Comparison of ENCODE assay signal across 11 cellular contexts in the genomic region with DNA sequence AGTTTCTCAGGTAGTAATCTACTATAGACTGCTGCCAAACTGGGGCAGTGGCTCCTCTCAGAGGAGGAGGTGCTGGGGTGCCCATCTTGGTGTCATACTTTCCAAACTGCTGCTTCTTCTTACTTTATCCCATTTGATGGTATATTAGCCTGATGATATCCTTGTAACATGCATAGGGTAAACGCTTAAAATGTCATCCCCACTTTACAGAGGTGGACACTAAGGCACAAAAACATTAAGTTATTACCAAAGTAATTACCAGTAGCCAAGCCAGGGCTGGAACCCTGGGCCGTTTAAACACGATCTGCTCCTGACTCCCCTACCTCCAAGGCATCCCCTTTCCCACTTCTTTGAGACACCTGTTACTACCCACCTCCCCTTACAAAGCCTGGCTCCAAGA. TPM values are rescaled to one million over a fixed set of nuclear protein-coding genes. Genes with fewer than 3 reads are reported as not detected.
DNase-seq lines count a peak whose midpoint lies in the region; ATAC-seq, FAIRE-seq and TF ChIP-seq lines count a peak whose summit lies in the region.
"Had no signal": no experiment of that assay in that cellular context is flagged by ENCODE, and none has a peak within 500 bp of the region (broad histone marks: within the 10 kb centered on the region; RNA-seq: fewer than 3 reads in every experiment).

No MANE protein-coding gene starts in this region.

- H3K27me3 ChIP-seq in Karpas-422 (ENCODE audit: low read length): no peaks in the 10 kb centered on the region
- H3K27me3 ChIP-seq in K562 (ENCODE audit: control insufficient read depth in 2 of 2, insufficient read depth in 2 of 2, low read length in 2 of 2): no peaks in the 10 kb centered on the region

- H3K36me3 ChIP-seq in Karpas-422 (ENCODE audit: insufficient read depth, low read length): no peaks in the 10 kb centered on the region
- no peaks in the 10 kb centered on the region for H3K36me3 ChIP-seq in K562 (ENCODE audit: control insufficient read depth, insufficient read depth, low read length)
- H3K36me3 ChIP-seq: esophagus muscularis mucosa, prostate gland, tibial artery had no signal

- TF ChIP-seq EP300 in K562 (IDR thresholded peaks at IDR 0.05; ENCODE audit: low read length): no peak

- FAIRE-seq in K562 (lab: Jason Lieb, UNC): no peak

- peaks cover 16% of the 10 kb centered on the region for H3K4me1 ChIP-seq in Karpas-422 (ENCODE audit: low read length)
- peaks cover 0 to 11% of the 10 kb centered on the region in 2 experiments; a peak in 3 of 5 replicates for H3K4me1 ChIP-seq in K562 (replicated peaks in 1 of 2; ENCODE audit: control insufficient read depth in 2 of 2, insufficient read depth in 2 of 2, low read length in 2 of 2)
- H3K4me1 ChIP-seq: prostate gland had no signal

- H3K79me2 ChIP-seq in Karpas-422 (ENCODE audit: low read length) (no peaks in the 10 kb centered on the region), K562 (ENCODE audit: control insufficient read depth, insufficient read depth, low read length) (no peaks in the 10 kb centered on the region)

- intact Hi-C loops in Calu3 (cut with micrococcal nuclease; ENCODE audit: unreplicated experiment) (no loop called here), K562 (cut with micrococcal nuclease) (no loop called here), natural killer cell (cut with micrococcal nuclease) (no loop called here)

- no peak overlapping the region for H3K27ac ChIP-seq in Karpas-422 (ENCODE audit: low read length)
- no peak overlapping the region for H3K27ac ChIP-seq in K562 (ENCODE audit: extremely low read depth, low read depth, low read length)
- H3K27ac ChIP-seq: esophagus muscularis mucosa, prostate gland, tibial artery had no signal

- peak overlapping the region; percentile 69; the same call in 1 of the 2 replicates for H2AFZ ChIP-seq in Karpas-422 (ENCODE audit: low read length)
- H2AFZ ChIP-seq in K562 (ENCODE audit: low read depth, low read length): peak overlapping the region; percentile 98

- CTCF ChIA-PET in Calu3 (lab: Charles Lee) (no interaction called here), K562 (lab: Yijun Ruan, JAX; ENCODE audit: low intra/inter-chr PET ratio) (no interaction called here)

- H3K4me1 Mint-ChIP-seq in Calu3 (ENCODE audit: low read depth, unreplicated experiment) (peaks cover 9% of the 10 kb centered on the region), natural killer cell (peaks cover 4 to 12% of the 10 kb centered on the region in 2 donors)

- peak overlapping the region; percentile 50; the same call in 1 of the 2 replicates for H3K9ac ChIP-seq in Karpas-422 (ENCODE audit: low read length)
- peak overlapping the region; percentile 59 to 91; a peak in 3 of 4 replicates for H3K9ac ChIP-seq in K562 (ENCODE audit: insufficient read depth in 1 of 2, low read depth in 2 of 2, low read length in 2 of 2)

- H3K4me3 ChIP-seq in Karpas-422 (ENCODE audit: low read length) (peak overlapping the region; percentile 61), K562 (no peak overlapping the region)

- TF ChIP-seq CTCF in Calu3 (IDR thresholded peaks at IDR 0.05; ENCODE audit: unreplicated experiment) (no peak), K562 (IDR thresholded peaks at IDR 0.05 in 2 of 3, conservative IDR thresholded peaks at IDR 0.05 in 1 of 3; ENCODE audit: insufficient read depth in 2 of 3, low read depth in 1 of 3, low read length in 3 of 3) (no peak), natural killer cell (IDR thresholded peaks at IDR 0.05) (no peak)

- peak overlapping the region; percentile 73 for H3K4me2 ChIP-seq in Karpas-422 (ENCODE audit: low read depth, low read length, poor library complexity, severe bottlenecking)
- peak overlapping the region; percentile 96 for H3K4me2 ChIP-seq in K562 (ENCODE audit: insufficient read depth, low read length)

- H3K36me3 Mint-ChIP-seq in Calu3 (ENCODE audit: insufficient read depth, unreplicated experiment) (peaks cover 9% of the 10 kb centered on the region), natural killer cell (no peaks in the 10 kb centered on the region)

- H3K27me3 Mint-ChIP-seq in Calu3 (ENCODE audit: unreplicated experiment) (peaks cover 88% of the 10 kb centered on the region), natural killer cell (ENCODE audit: low read depth in 2 of 2) (peaks cover 36 to 38% of the 10 kb centered on the region in 2 donors)

- 62% methylated on average over 3 of the region's 3 CpGs for WGBS in K562 (ENCODE audit: insufficient coverage, low coverage, missing lambda C conversion rate)

- no peaks in the 10 kb centered on the region for H3K9me1 ChIP-seq in K562 (ENCODE audit: control insufficient read depth, insufficient read depth, low read length)

- H3K4me3 Mint-ChIP-seq in Calu3 (ENCODE audit: low read depth, unreplicated experiment): peak overlapping the region; percentile 81
- H3K4me3 Mint-ChIP-seq in natural killer cell: peak overlapping the region; percentile 77

- DNase-seq in Calu3: no peak
- no peak for DNase-seq in Karpas-422
- DNase-seq in K562 (ENCODE audit: extremely low read depth in 1 of 4, low spot score in 3 of 4): no peak
- DNase-seq in natural killer cell: no peak
- no peak for DNase-seq in NCI-H1092 treated with DMSO at 0.1 percent for 48 hours (lab: John Stamatoyannopoulos, UW)
- no peak for DNase-seq in SW 1271 (lab: John Stamatoyannopoulos, UW)
- DNase-seq in NCI-H524 (lab: John Stamatoyannopoulos, UW): no peak

- no peaks in the 10 kb centered on the region for H3K9me2 ChIP-seq in Karpas-422 (replicated peaks; ENCODE audit: insufficient read depth, low read length)

- no peak for ATAC-seq in K562
- no peak for ATAC-seq in natural killer cell
- no peak for ATAC-seq in GM18867 (IDR thresholded peaks at IDR 0.05; ENCODE audit: unreplicated experiment)

- BruUV-seq in Calu3 (replicated peaks; lab: Mats Ljungman, UMichigan): no TSS peak
- no TSS peak for BruUV-seq in K562 (replicated peaks; lab: Mats Ljungman, UMichigan)

- POLR2A ChIA-PET in K562 (lab: Yijun Ruan, JAX): no interaction called here

- in situ Hi-C loops in K562 (cut with MboI): no loop called here

- H4K20me1 ChIP-seq in Karpas-422 (ENCODE audit: insufficient read depth, low read depth, low read length) (no peaks in the 10 kb centered on the region), K562 (replicated peaks; ENCODE audit: control insufficient read depth, insufficient read depth, low read length) (no peaks in the 10 kb centered on the region)

- H3K27ac Mint-ChIP-seq in Calu3 (ENCODE audit: unreplicated experiment): no peak overlapping the region
- no peak overlapping the region for H3K27ac Mint-ChIP-seq in natural killer cell

- no peaks in the 10 kb centered on the region for H3K9me3 ChIP-seq in Karpas-422 (ENCODE audit: low read length)
- no peaks in the 10 kb centered on the region for H3K9me3 ChIP-seq in K562 (replicated peaks; ENCODE audit: control insufficient read depth, insufficient read depth, low read depth, low read length)
- H3K9me3 ChIP-seq: esophagus muscularis mucosa, prostate gland, tibial artery had no signal

- no peak for TF ChIP-seq POLR2A in K562 (conservative IDR thresholded peaks at IDR 0.05)

- H3K9me3 Mint-ChIP-seq in Calu3 (ENCODE audit: low read depth, unreplicated experiment) (no peaks in the 10 kb centered on the region), natural killer cell (no peaks in the 10 kb centered on the region)

- TF ChIP-seq RAD21 in K562 (CRISPR knock-in tag; conservative IDR thresholded peaks at IDR 0.05 in 1 of 2, IDR thresholded peaks at IDR 0.05 in 1 of 2): no peak

RNA-seq across cellular contexts. Expression of a gene that starts 37.8 kb away (rescaled TPM):
- total RNA-seq in Calu3 (2022) (81.6 and 85.9 TPM in 2 replicates), K562 (2014; rRNA removed) (20.8 TPM in 2 replicates), K562 (2014; rRNA removed; fragmentation: Illumina TruSeq; extraction: Trizol) (54.1 and 59.2 TPM in 2 replicates), K562 (2015; rRNA removed; fragmentation: Illumina TruSeq; extraction: Trizol) (44.7 and 44.8 TPM in 2 replicates), K562 (2021) (95.7 and 109 TPM in 2 replicates), natural killer cell (10 to 100 TPM; 53.2 to 61.1 (median 59.9) TPM)
- 45.2 and 56.4 TPM in 2 replicates for total RNA-seq in Karpas-422 (2014; rRNA removed; shearing (Covaris generic); ENCODE audit: low replicate concordance)
- 26.4 and 69.6 TPM in 2 replicates for total RNA-seq in K562 (2011; cell fraction: chromatin; rRNA removed; ENCODE audit: low replicate concordance)
- total RNA-seq in K562 (2011; cell fraction: nucleolus; rRNA removed): 19.0 and 20.7 TPM in 2 replicates
- 45.6 and 81.2 TPM in 2 replicates for total RNA-seq in K562 (2011; cell fraction: nucleoplasm; rRNA removed)
- polyA plus RNA-seq in K562 (2011; rRNA removed) (48.1 and 61.2 TPM in 2 replicates), K562 (2014; fragmentation: Illumina TruSeq; extraction: Trizol) (90.0 and 97.7 TPM in 2 replicates), K562 (2014; fragmentation: Nextera tagmentation; extraction: Ambion mirVana) (10 to 100 TPM; 23.4 to 25.2 TPM), K562 (2014; rRNA removed) (35.4 and 42.8 TPM in 2 replicates)
- polyA plus RNA-seq in K562 (2011; cell fraction: cytosol; rRNA removed): 29.2 and 61.7 TPM in 2 replicates
- polyA plus RNA-seq in K562 (2011; cell fraction: nucleus; rRNA removed): 33.6 and 40.3 TPM in 2 replicates
- 62.6 and 118 TPM in 2 replicates for polyA plus RNA-seq in K562 (2012)
- polyA minus RNA-seq in K562 (2011; rRNA and poly(A)+ RNA removed): 131 and 140 TPM in 2 replicates
- 65.1 and 66.0 TPM in 2 replicates for polyA minus RNA-seq in K562 (2011; cell fraction: cytosol; rRNA and poly(A)+ RNA removed)
- polyA minus RNA-seq in K562 (2011; cell fraction: nucleus; rRNA and poly(A)+ RNA removed): 13.7 and 24.1 TPM in 2 replicates

RNA-seq across cellular contexts. Expression of a gene that starts 59.2 kb away (rescaled TPM):
- total RNA-seq in Calu3 (2022): not detected in 2 replicates
- not detected in 2 replicates for total RNA-seq in Karpas-422 (2014; rRNA removed; shearing (Covaris generic); ENCODE audit: low replicate concordance)
- not detected in 2 replicates for total RNA-seq in K562 (2011; cell fraction: chromatin; rRNA removed; ENCODE audit: low replicate concordance)
- not detected in 2 replicates for total RNA-seq in K562 (2011; cell fraction: nucleolus; rRNA removed)
- total RNA-seq in K562 (2011; cell fraction: nucleoplasm; rRNA removed): not detected in 2 replicates
- total RNA-seq in K562 (2014; rRNA removed): not detected in 2 replicates
- not detected in 2 replicates for total RNA-seq in K562 (2014; rRNA removed; fragmentation: Illumina TruSeq; extraction: Trizol)
- not detected in 2 replicates for total RNA-seq in K562 (2015; rRNA removed; fragmentation: Illumina TruSeq; extraction: Trizol)
- not detected in 2 replicates for total RNA-seq in K562 (2021)
- polyA plus RNA-seq in K562 (2011; rRNA removed): not detected in 2 replicates
- polyA plus RNA-seq in K562 (2011; cell fraction: cytosol; rRNA removed): not detected in 2 replicates
- polyA plus RNA-seq in K562 (2011; cell fraction: nucleus; rRNA removed): not detected in 2 replicates
- not detected in 2 replicates for polyA plus RNA-seq in K562 (2012)
- not detected in 2 replicates for polyA plus RNA-seq in K562 (2014; fragmentation: Illumina TruSeq; extraction: Trizol)
- not detected for polyA plus RNA-seq in K562 (2014; fragmentation: Nextera tagmentation; extraction: Ambion mirVana)
- not detected in 2 replicates for polyA plus RNA-seq in K562 (2014; rRNA removed)
- polyA minus RNA-seq in K562 (2011; rRNA and poly(A)+ RNA removed): not detected in 2 replicates
- polyA minus RNA-seq in K562 (2011; cell fraction: cytosol; rRNA and poly(A)+ RNA removed): not detected in 2 replicates
- not detected in 2 replicates for polyA minus RNA-seq in K562 (2011; cell fraction: nucleus; rRNA and poly(A)+ RNA removed)
- total RNA-seq in natural killer cell: not detected
- total RNA-seq: esophagus muscularis mucosa had no signal
